Comparison of ENCODE assay signal across 8 cellular contexts in genomic region chr1:210232524-210233215, GRCh38. TPM values are rescaled to one million over a fixed set of nuclear protein-coding genes. Genes with fewer than 3 reads are reported as not detected.
A peak's percentile ranks its signal among the peaks of the same experiment; 100 is the strongest.
DNase-seq lines count a peak whose midpoint lies in the region; ATAC-seq and TF ChIP-seq lines count a peak whose summit lies in the region.

Gene SERTAD4, plus strand, starts transcription at chr1:210232796. Its CDS starts 5,165 bp downstream, at chr1:210237961.

- no TSS peak for BruUV-seq in Caco-2 (replicated peaks; lab: Mats Ljungman, UMichigan)

- CTCF ChIA-PET in Caco-2 (lab: Charles Lee): interaction anchor here (1.4 kb wide), 1 partner anchor 79 kb away, joined by 4 read pairs; no protein-coding TSS in a partner anchor

- H3K27me3 ChIP-seq in Caco-2 (replicated peaks; ENCODE audit: control insufficient read depth, insufficient read depth, low read length) (no peaks in the 10 kb centered on the region), MM.1S (replicated peaks; ENCODE audit: insufficient read depth, low read length) (peaks cover 7% of the 10 kb centered on the region; the same call in 1 of the 2 replicates)

- DNase-seq in Caco-2 (peak; percentile 74 to 79), MM.1S (no peak), head of caudate nucleus (peak in 41 of 42 donors; percentile 38 to 81 (median 66)), occipital lobe (lab: John Stamatoyannopoulos, UW) (peak; percentile 22), inferior parietal cortex (ENCODE audit: extremely low spot score) (no peak)
- DNase-seq in activated T-cell treated with anti-CD3 and anti-CD28 coated beads, Interleukin-2, amount 50 U/mL, for 72 hours: no peak
- no peak for DNase-seq in stimulated activated naive CD4-positive, alpha-beta T cell treated with Interleukin-2 at 50 U/mL for 16 hours (lab: John Stamatoyannopoulos, UW)

- TF ChIP-seq CTCF in Caco-2 (IDR thresholded peaks at IDR 0.05; ENCODE audit: insufficient read depth in 1 of 2, low read depth in 1 of 2, low read length in 1 of 2, severe bottlenecking in 1 of 2, unreplicated experiment in 1 of 2) (no peak), MM.1S (IDR thresholded peaks at IDR 0.05; ENCODE audit: low read length) (no peak)

- H3K9me2 ChIP-seq in MM.1S (replicated peaks; ENCODE audit: insufficient read depth, low read length): no peaks in the 10 kb centered on the region

- peak; percentile 38 to 45 for ATAC-seq in activated T-cell treated with anti-CD3 and anti-CD28 coated beads, Interleukin-2, amount 50 U/mL, for 72 hours (replicated peaks in 1 of 2)
- ATAC-seq in HG02571 (IDR thresholded peaks at IDR 0.05; ENCODE audit: unreplicated experiment): no peak

- H3K27ac Mint-ChIP-seq in Caco-2 (ENCODE audit: unreplicated experiment): no peak within 1 kb of the TSS
- no peak within 1 kb of the TSS for H3K27ac Mint-ChIP-seq in activated T-cell treated with anti-CD3 and anti-CD28 coated beads, Interleukin-2, amount 50 U/mL, for 72 hours

- H3K9me3 ChIP-seq in Caco-2: no peaks in the 10 kb centered on the region
- no peaks in the 10 kb centered on the region for H3K9me3 ChIP-seq in MM.1S (replicated peaks; ENCODE audit: insufficient read depth, low read length)

- H4K20me1 ChIP-seq in MM.1S (ENCODE audit: insufficient read depth, low read length): no peaks in the 10 kb centered on the region

- peak within 1 kb of the TSS; percentile 97 for H2AFZ ChIP-seq in MM.1S (ENCODE audit: low read length)

- no peaks in the 10 kb centered on the region for H3K36me3 Mint-ChIP-seq in Caco-2 (ENCODE audit: insufficient read depth, unreplicated experiment)
- H3K36me3 Mint-ChIP-seq in activated T-cell treated with anti-CD3 and anti-CD28 coated beads, Interleukin-2, amount 50 U/mL, for 72 hours (ENCODE audit: insufficient read depth in 2 of 2): peaks cover 1% of the 10 kb centered on the region in 2 donors

- intact Hi-C loops in Caco-2 (cut with micrococcal nuclease; ENCODE audit: unreplicated experiment) (loop anchor here (5.0 kb wide), 1 partner anchor 65 kb away; no protein-coding TSS in a partner anchor), head of caudate nucleus (cut with DNase I) (no loop called here)

- no peaks in the 10 kb centered on the region for H3K27me3 Mint-ChIP-seq in Caco-2 (ENCODE audit: insufficient read depth, unreplicated experiment)
- peaks cover 60% of the 10 kb centered on the region for H3K27me3 Mint-ChIP-seq in activated T-cell treated with anti-CD3 and anti-CD28 coated beads, Interleukin-2, amount 50 U/mL, for 72 hours (ENCODE audit: low read depth)

- H3K36me3 ChIP-seq in Caco-2 (ENCODE audit: control insufficient read depth, insufficient read depth, low read length) (no peaks in the 10 kb centered on the region), MM.1S (replicated peaks; ENCODE audit: insufficient read depth, low read length) (no peaks in the 10 kb centered on the region)

- H3K4me3 ChIP-seq in Caco-2 (ENCODE audit: low read depth, low read length): peak within 1 kb of the TSS; percentile 47
- H3K4me3 ChIP-seq in MM.1S (ENCODE audit: low read length): peak within 1 kb of the TSS; percentile 77

- peak within 1 kb of the TSS; percentile 26; the same call in 1 of the 2 replicates for H3K9ac ChIP-seq in MM.1S (ENCODE audit: low read length)

- no peaks in the 10 kb centered on the region; the same call in none of the 2 replicates for H3F3A ChIP-seq in MM.1S (ENCODE audit: insufficient read depth, low read length)

- POLR2A ChIA-PET in Caco-2 (lab: Charles Lee): interaction anchor here (0.5 kb wide), 1 partner anchor 96 kb away, joined by 3 read pairs; the partner anchor contains the start of gene HHAT

- peak within 1 kb of the TSS; percentile 97 for H3K4me2 ChIP-seq in MM.1S (ENCODE audit: low read depth, low read length)

- no peaks in the 10 kb centered on the region for H3K9me3 Mint-ChIP-seq in Caco-2 (ENCODE audit: unreplicated experiment)
- H3K9me3 Mint-ChIP-seq in activated T-cell treated with anti-CD3 and anti-CD28 coated beads, Interleukin-2, amount 50 U/mL, for 72 hours: no peaks in the 10 kb centered on the region

- no peaks in the 10 kb centered on the region for H3K4me1 Mint-ChIP-seq in Caco-2 (ENCODE audit: low read depth, unreplicated experiment)
- H3K4me1 Mint-ChIP-seq in activated T-cell treated with anti-CD3 and anti-CD28 coated beads, Interleukin-2, amount 50 U/mL, for 72 hours (ENCODE audit: low read depth): peaks cover 9% of the 10 kb centered on the region

- H3K4me3 Mint-ChIP-seq in Caco-2 (ENCODE audit: unreplicated experiment): peak within 1 kb of the TSS; percentile 74
- H3K4me3 Mint-ChIP-seq in activated T-cell treated with anti-CD3 and anti-CD28 coated beads, Interleukin-2, amount 50 U/mL, for 72 hours: peak within 1 kb of the TSS; percentile 80 to 81

- H3K4me1 ChIP-seq in Caco-2 (peaks cover 3% of the 10 kb centered on the region; the same call in 1 of the 2 replicates), MM.1S (ENCODE audit: low read length) (no peaks in the 10 kb centered on the region)

- H3K27ac ChIP-seq in MM.1S (ENCODE audit: low read length): no peak within 1 kb of the TSS

- H3K79me2 ChIP-seq in MM.1S (ENCODE audit: low read length): no peaks in the 10 kb centered on the region

RNA-seq across cellular contexts. Expression of gene SERTAD4, which starts in this region (rescaled TPM):
- 2.8 and 3.6 TPM in 2 replicates for total RNA-seq in Caco-2 (2022)
- total RNA-seq in activated T-cell treated with anti-CD3 and anti-CD28 coated beads, Interleukin-2, amount 50 U/mL, for 72 hours: not detected
- 3.6 TPM for total RNA-seq in occipital lobe

Comparison
In these comparisons a context has a peak if more than half of its experiments do, and no peak if none do; other contexts are left out.
1. Peak in ATAC-seq in activated T-cell treated with anti-CD3 and anti-CD28 coated beads, Interleukin-2, amount 50 U/mL, for 72 hours; RNA of the gene not detected or under 1 TPM.
2. DNase-seq: peak in Caco-2 (2 of 2), head of caudate nucleus (41 of 42) and occipital lobe (single experiment); none in MM.1S (single experiment), activated T-cell treated with anti-CD3 and anti-CD28 coated beads, Interleukin-2, amount 50 U/mL, for 72 hours (0 of 2), inferior parietal cortex (single experiment) and stimulated activated naive CD4-positive, alpha-beta T cell treated with Interleukin-2 at 50 U/mL for 16 hours (single experiment).